Comparison of ENCODE assay signal across 1 cellular context in genomic region chrX:49842603-49843002, GRCh38.
TF ChIP-seq lines count a peak whose summit lies in the region.

No MANE protein-coding gene starts in this region.

TF ChIP-seq in GM12878, 131 proteins besides CTCF, POLR2A, EP300 and RAD21:
- peak; percentile 54; the same call in 1 of the 2 replicates for TF ChIP-seq ZBTB40 (IDR thresholded peaks at IDR 0.05; ENCODE audit: borderline replicate concordance)
- no peak for TF ChIP-seq HDGF (IDR thresholded peaks at IDR 0.05)
